Comparison of ENCODE assay signal across 8 cellular contexts in the genomic region with DNA sequence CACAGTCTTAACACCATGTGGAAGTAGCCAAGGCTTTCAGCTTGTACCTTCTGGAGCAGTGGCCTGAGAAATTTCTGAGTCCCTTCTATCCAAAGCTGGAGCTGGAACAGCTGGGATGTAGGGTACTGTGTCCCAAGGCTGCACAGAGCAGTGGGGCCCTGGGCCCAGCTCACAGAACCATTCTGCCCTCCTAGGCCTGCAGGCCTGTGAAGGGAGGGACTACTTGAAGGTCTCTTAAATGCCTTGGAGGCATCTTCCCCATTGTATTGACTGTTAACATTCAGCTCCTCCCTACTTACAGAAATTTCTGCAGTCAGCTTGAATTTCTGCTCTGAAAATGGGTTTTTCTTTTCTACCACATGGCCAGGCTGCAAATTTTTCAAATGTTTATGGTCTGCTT.
"Had no signal": no experiment of that assay in that cellular context is flagged by ENCODE, and none has a peak within 500 bp of the region (broad histone marks: within the 10 kb centered on the region; RNA-seq: fewer than 3 reads in every experiment).

No MANE protein-coding gene starts in this region.

- ATAC-seq: HCT116 had no signal

- H3K4me2 ChIP-seq: KMS-11 had no signal

- H3K27ac ChIP-seq: GM23248, KMS-11 had no signal

- H3K9ac ChIP-seq: GM23248, KMS-11 had no signal

- DNase-seq: GM23248, GOT3, H7, IMR-90, KBM-7 had no signal

- H3K4me1 ChIP-seq: HAP-1 had no signal

- H2AFZ ChIP-seq: GM23248 had no signal

- H3K4me3 ChIP-seq: GM23248, HAP-1 had no signal

- H3K36me3 ChIP-seq: HAP-1 had no signal
